Comparison of ENCODE assay signal across 23 cellular contexts in genomic region chr6:151917531-151918329, GRCh38.
DNase-seq lines count a peak whose midpoint lies in the region; ATAC-seq and TF ChIP-seq lines count a peak whose summit lies in the region.
"Had no signal": no experiment of that assay in that cellular context is flagged by ENCODE, and none has a peak within 500 bp of the region (broad histone marks: within the 10 kb centered on the region; RNA-seq: fewer than 3 reads in every experiment).

No MANE protein-coding gene starts in this region.

- H3K9me3 ChIP-seq in GM23248 (ENCODE audit: low read depth): no peaks in the 10 kb centered on the region
- no peaks in the 10 kb centered on the region for H3K9me3 ChIP-seq in gastrocnemius medialis
- H3K9me3 ChIP-seq in SJCRH30 (replicated peaks): no peaks in the 10 kb centered on the region
- no peaks in the 10 kb centered on the region for H3K9me3 ChIP-seq in upper lobe of left lung
- H3K9me3 ChIP-seq: A549, Caco-2, colonic mucosa had no signal

- WGBS in GM23248 (ENCODE audit: low coverage in 1 of 2, low lambda C conversion rate in 2 of 2, missing lambda C conversion rate in 2 of 2), 2 experiments: 22 to 24% methylated on average over 6 of the region's 6 CpGs
- 70 to 75% methylated on average over 6 of the region's 6 CpGs for WGBS in upper lobe of left lung, 2 donors

- in situ Hi-C loops in GM23248 (cut with MboI) (no loop called here), brain microvascular endothelial cell (cut with HindIII; ENCODE audit: low pct_ligation_motif_present, low sequenced_read_pairs) (no loop called here), gastrocnemius medialis (cut with MboI; ENCODE audit: low sequenced_read_pairs in 4 of 4) (no loop called here)

- H3K4me3 Mint-ChIP-seq in T-helper 2 cell treated with Interferon-gamma antibody and Interleukin-4, amounts not matched to agents 5 μg/mL and 100 μg/mL, for 36 hours: no peak overlapping the region
- H3K4me3 Mint-ChIP-seq: activated CD4-positive, alpha-beta T cell treated with anti-CD3 and anti-CD28 coated beads, Interleukin-2, amount 10 ng/mL, durations not matched to agents 7 days and 5 days; activated naive CD8-positive, alpha-beta T cell treated with anti-CD3 and anti-CD28 coated beads, Interleukin-2, amount 10 ng/mL, durations not matched to agents 7 days and 5 days; activated T-helper 17 cell treated with anti-CD3 and anti-CD28 coated beads, Interleukin-2, amount 50 U/mL, for 72 hours; brain; memory B cell had no signal

- no peaks in the 10 kb centered on the region for H4K20me1 ChIP-seq in GM23248 (ENCODE audit: insufficient read depth)
- H4K20me1 ChIP-seq: BLaER1 treated with 17β-estradiol and CSF1 and Interleukin-3, amounts not matched to agents 10 nM and 100 nM had no signal

- no peak for TF ChIP-seq POLR2A in gastrocnemius medialis (IDR thresholded peaks at IDR 0.05)
- no peak for TF ChIP-seq POLR2A in upper lobe of left lung (IDR thresholded peaks at IDR 0.05)

- no peaks in the 10 kb centered on the region for H3K79me2 ChIP-seq in GM23248 (ENCODE audit: insufficient read depth)

- peak overlapping the region; percentile 46 for H3K4me2 ChIP-seq in GM23248 (ENCODE audit: unreplicated experiment)
- H3K4me2 ChIP-seq: A549; BLaER1 treated with 17β-estradiol and CSF1 and Interleukin-3, amounts not matched to agents 10 nM and 100 nM had no signal

- intact Hi-C loops in gastrocnemius medialis (cut with DNase I; ENCODE audit: low total_unique reads): no loop called here

- TF ChIP-seq CTCF in brain microvascular endothelial cell (IDR thresholded peaks at IDR 0.05; ENCODE audit: low read depth, low read length, missing control alignments) (no peak), gastrocnemius medialis (IDR thresholded peaks at IDR 0.05 in 4 of 5, conservative IDR thresholded peaks at IDR 0.05 in 1 of 5) (no peak), upper lobe of left lung (IDR thresholded peaks at IDR 0.05) (no peak)

- no peaks in the 10 kb centered on the region for H3K9me3 Mint-ChIP-seq in T-helper 2 cell treated with Interferon-gamma antibody and Interleukin-4, amounts not matched to agents 5 μg/mL and 100 μg/mL, for 36 hours
- H3K9me3 Mint-ChIP-seq: activated naive CD8-positive, alpha-beta T cell treated with anti-CD3 and anti-CD28 coated beads, Interleukin-2, amount 10 ng/mL, durations not matched to agents 7 days and 5 days; activated T-helper 17 cell treated with anti-CD3 and anti-CD28 coated beads, Interleukin-2, amount 50 U/mL, for 72 hours had no signal

- 0 out of 2 replicates have a peak overlapping the region, but pooled peaks have one; percentile 16 for H3K4me3 ChIP-seq in GM23248
- H3K4me3 ChIP-seq in brain microvascular endothelial cell (ENCODE audit: low read depth, low read length): no peak overlapping the region
- no peak overlapping the region for H3K4me3 ChIP-seq in gastrocnemius medialis
- no peak overlapping the region for H3K4me3 ChIP-seq in SJCRH30
- H3K4me3 ChIP-seq in upper lobe of left lung: no peak overlapping the region
- H3K4me3 ChIP-seq: A549; BLaER1 treated with 17β-estradiol and CSF1 and Interleukin-3, amounts not matched to agents 10 nM and 100 nM; colonic mucosa had no signal

- H3K27me3 ChIP-seq in GM23248 (replicated peaks; ENCODE audit: insufficient read depth): no peaks in the 10 kb centered on the region
- no peaks in the 10 kb centered on the region for H3K27me3 ChIP-seq in brain microvascular endothelial cell (replicated peaks)
- no peaks in the 10 kb centered on the region for H3K27me3 ChIP-seq in gastrocnemius medialis
- H3K27me3 ChIP-seq in SJCRH30: no peaks in the 10 kb centered on the region
- no peaks in the 10 kb centered on the region for H3K27me3 ChIP-seq in upper lobe of left lung
- H3K27me3 ChIP-seq: BLaER1 treated with 17β-estradiol and CSF1 and Interleukin-3, amounts not matched to agents 10 nM and 100 nM; colonic mucosa had no signal

- H3K27ac ChIP-seq in GM23248 (peak overlapping the region; percentile 74), brain microvascular endothelial cell (peak overlapping the region; percentile 77), gastrocnemius medialis (peak overlapping the region; percentile 34 to 57 (median 46)), SJCRH30 (no peak overlapping the region), upper lobe of left lung (no peak overlapping the region)
- H3K27ac ChIP-seq: A549; BLaER1 treated with 17β-estradiol and CSF1 and Interleukin-3, amounts not matched to agents 10 nM and 100 nM; colonic mucosa had no signal

- H3K27me3 Mint-ChIP-seq in T-helper 2 cell treated with Interferon-gamma antibody and Interleukin-4, amounts not matched to agents 5 μg/mL and 100 μg/mL, for 36 hours (ENCODE audit: low read depth): no peaks in the 10 kb centered on the region
- H3K27me3 Mint-ChIP-seq: activated CD4-positive, alpha-beta T cell treated with anti-CD3 and anti-CD28 coated beads, Interleukin-2, amount 10 ng/mL, durations not matched to agents 7 days and 5 days; activated naive CD8-positive, alpha-beta T cell treated with anti-CD3 and anti-CD28 coated beads, Interleukin-2, amount 10 ng/mL, durations not matched to agents 7 days and 5 days; activated T-helper 17 cell treated with anti-CD3 and anti-CD28 coated beads, Interleukin-2, amount 50 U/mL, for 72 hours; memory B cell had no signal

- H3K9ac ChIP-seq in GM23248: peak overlapping the region; percentile 21; the same call in 1 of the 2 replicates
- H3K9ac ChIP-seq: BLaER1 treated with 17β-estradiol and CSF1 and Interleukin-3, amounts not matched to agents 10 nM and 100 nM had no signal

- no peak for TF ChIP-seq EP300 in upper lobe of left lung (IDR thresholded peaks at IDR 0.05)

- peaks cover 34% of the 10 kb centered on the region for H3F3A ChIP-seq in GM23248 (ENCODE audit: insufficient read depth)

- no peaks in the 10 kb centered on the region for H3K36me3 Mint-ChIP-seq in T-helper 2 cell treated with Interferon-gamma antibody and Interleukin-4, amounts not matched to agents 5 μg/mL and 100 μg/mL, for 36 hours (ENCODE audit: low read depth)
- H3K36me3 Mint-ChIP-seq: activated naive CD8-positive, alpha-beta T cell treated with anti-CD3 and anti-CD28 coated beads, Interleukin-2, amount 10 ng/mL, durations not matched to agents 7 days and 5 days; brain had no signal

- H3K9me2 ChIP-seq in GM23248 (ENCODE audit: insufficient read depth): no peaks in the 10 kb centered on the region

- no peaks in the 10 kb centered on the region for H3K36me3 ChIP-seq in GM23248 (ENCODE audit: low read depth)
- H3K36me3 ChIP-seq in brain microvascular endothelial cell (replicated peaks): no peaks in the 10 kb centered on the region
- H3K36me3 ChIP-seq in gastrocnemius medialis: no peaks in the 10 kb centered on the region
- no peaks in the 10 kb centered on the region for H3K36me3 ChIP-seq in SJCRH30
- H3K36me3 ChIP-seq in upper lobe of left lung: no peaks in the 10 kb centered on the region
- H3K36me3 ChIP-seq: BLaER1 treated with 17β-estradiol and CSF1 and Interleukin-3, amounts not matched to agents 10 nM and 100 nM; colonic mucosa had no signal

- peak overlapping the region; percentile 59 for H2AFZ ChIP-seq in GM23248

- peak; percentile 34 to 50 for ATAC-seq in gastrocnemius medialis
- ATAC-seq in upper lobe of left lung (ENCODE audit: low FRiP score in 2 of 2): no peak
- ATAC-seq: A549; activated T-helper 17 cell treated with anti-CD3 and anti-CD28 coated beads, Interleukin-2, amount 50 U/mL, for 72 hours had no signal

- H3K27ac Mint-ChIP-seq in T-helper 2 cell treated with Interferon-gamma antibody and Interleukin-4, amounts not matched to agents 5 μg/mL and 100 μg/mL, for 36 hours: no peak overlapping the region
- H3K27ac Mint-ChIP-seq: activated CD4-positive, alpha-beta T cell treated with anti-CD3 and anti-CD28 coated beads, Interleukin-2, amount 10 ng/mL, durations not matched to agents 7 days and 5 days; activated naive CD8-positive, alpha-beta T cell treated with anti-CD3 and anti-CD28 coated beads, Interleukin-2, amount 10 ng/mL, durations not matched to agents 7 days and 5 days; activated T-helper 17 cell treated with anti-CD3 and anti-CD28 coated beads, Interleukin-2, amount 50 U/mL, for 72 hours; brain; memory B cell had no signal

- H3K4me1 Mint-ChIP-seq in T-helper 2 cell treated with Interferon-gamma antibody and Interleukin-4, amounts not matched to agents 5 μg/mL and 100 μg/mL, for 36 hours (ENCODE audit: low read depth): no peaks in the 10 kb centered on the region
- H3K4me1 Mint-ChIP-seq: activated CD4-positive, alpha-beta T cell treated with anti-CD3 and anti-CD28 coated beads, Interleukin-2, amount 10 ng/mL, durations not matched to agents 7 days and 5 days; activated naive CD8-positive, alpha-beta T cell treated with anti-CD3 and anti-CD28 coated beads, Interleukin-2, amount 10 ng/mL, durations not matched to agents 7 days and 5 days; activated T-helper 17 cell treated with anti-CD3 and anti-CD28 coated beads, Interleukin-2, amount 50 U/mL, for 72 hours; brain; memory B cell had no signal

- peaks cover 38% of the 10 kb centered on the region for H3K4me1 ChIP-seq in GM23248 (ENCODE audit: insufficient read depth)
- H3K4me1 ChIP-seq in gastrocnemius medialis: peaks cover 7 to 10% of the 10 kb centered on the region in 2 donors
- no peaks in the 10 kb centered on the region; the same call in 1 of the 2 replicates for H3K4me1 ChIP-seq in SJCRH30
- H3K4me1 ChIP-seq in upper lobe of left lung: no peaks in the 10 kb centered on the region
- H3K4me1 ChIP-seq: BLaER1 treated with 17β-estradiol and CSF1 and Interleukin-3, amounts not matched to agents 10 nM and 100 nM; Caco-2; colonic mucosa had no signal

- peak; percentile 43 for DNase-seq in GM23248
- DNase-seq in brain microvascular endothelial cell: no peak
- peak; percentile 78 for DNase-seq in fibroblast of gingiva (ENCODE audit: low read depth)
- no peak for DNase-seq in gastrocnemius medialis
- no peak for DNase-seq in SJCRH30
- no peak for DNase-seq in upper lobe of left lung
- DNase-seq in T-helper 2 cell treated with Interferon-gamma antibody and Interleukin-4, amounts not matched to agents 5 μg/mL and 100 μg/mL, for 36 hours (ENCODE audit: low spot score): no peak
- DNase-seq in ecto neural progenitor cell (ENCODE audit: low spot score): no peak
- DNase-seq: activated CD4-positive, alpha-beta T cell treated with anti-CD3 and anti-CD28 coated beads, Interleukin-2, amount 10 ng/mL, durations not matched to agents 7 days and 5 days; activated naive CD8-positive, alpha-beta T cell treated with anti-CD3 and anti-CD28 coated beads, Interleukin-2, amount 10 ng/mL, durations not matched to agents 7 days and 5 days; Caco-2; colonic mucosa; NCI-H1092 treated with DMSO at 0.1 percent for 48 hours; NCI-H2029 treated with DMSO at 0.1 percent for 48 hours; NCI-H345; NCI-H82; SIG-M5; T-helper 1 cell had no signal

Comparison
In these comparisons a context has a peak if more than half of its experiments do, and no peak if none do; other contexts are left out.
1. DNase-seq: peak in GM23248 (single experiment) and fibroblast of gingiva (single experiment); none in brain microvascular endothelial cell (single experiment), gastrocnemius medialis (0 of 2), SJCRH30 (0 of 2), upper lobe of left lung (0 of 2), T-helper 2 cell treated with Interferon-gamma antibody and Interleukin-4, amounts not matched to agents 5 μg/mL and 100 μg/mL, for 36 hours (single experiment) and ecto neural progenitor cell (single experiment).
2. H3K27ac ChIP-seq: peak in GM23248 (single experiment), brain microvascular endothelial cell (single experiment) and gastrocnemius medialis (4 of 4); none in SJCRH30 (single experiment) and upper lobe of left lung (0 of 4).
3. ATAC-seq: peak in gastrocnemius medialis (2 of 2); none in upper lobe of left lung (0 of 2).